7 cellular contexts compared by ENCODE assay signal in the genomic region with DNA sequence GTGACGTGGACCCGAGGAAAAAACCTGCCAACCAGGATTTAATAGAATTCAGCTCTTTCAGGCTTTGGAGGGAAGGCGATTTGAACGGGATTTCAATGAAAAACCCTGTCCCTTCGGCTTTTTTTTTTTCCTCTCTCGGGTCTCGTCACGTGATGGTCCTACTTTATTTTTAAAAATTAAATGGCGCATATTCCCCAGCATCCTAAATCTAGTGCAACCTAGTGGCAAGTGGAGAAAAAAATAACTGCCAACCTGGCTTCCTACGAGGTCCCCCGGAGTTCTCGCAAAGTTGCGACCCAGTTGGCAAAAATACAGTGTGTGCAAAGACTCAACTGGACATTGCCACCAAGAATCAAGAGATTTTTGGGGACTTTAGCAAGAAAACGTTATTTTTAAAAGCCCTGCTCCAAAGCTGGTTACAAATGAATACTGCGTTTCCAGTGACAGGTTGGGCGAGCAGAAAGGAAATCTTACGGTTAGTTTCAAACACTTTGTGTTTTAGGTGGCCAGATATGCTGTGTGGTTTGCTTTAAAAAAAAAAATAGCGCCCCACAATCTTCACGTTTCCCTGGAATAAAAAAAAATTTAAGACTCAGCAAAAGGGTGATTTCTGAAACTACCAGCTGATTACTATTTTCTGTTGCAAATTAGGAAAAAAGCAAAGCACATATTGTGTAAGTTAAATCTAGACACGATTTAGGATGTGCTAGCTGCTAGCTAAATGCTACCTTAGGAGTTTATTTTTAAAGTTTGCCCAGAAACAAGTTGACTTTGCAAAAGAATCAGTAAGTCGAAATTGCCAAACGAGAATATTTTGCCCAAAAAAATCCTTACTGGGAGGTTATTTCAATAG. TPM values are rescaled to one million over a fixed set of nuclear protein-coding genes. Genes with fewer than 3 reads are reported as not detected.
A peak's percentile ranks its signal among the peaks of the same experiment; 100 is the strongest.
DNase-seq lines count a peak whose midpoint lies in the region; TF ChIP-seq lines count a peak whose summit lies in the region.

No MANE protein-coding gene starts in this region.

- peak overlapping the region; percentile 100 for H3K9ac ChIP-seq in rectal smooth muscle tissue (ENCODE audit: low read length)

- H3K27me3 ChIP-seq in Peyer's patch = no peaks in the 10 kb centered on the region
- no peaks in the 10 kb centered on the region for H3K27me3 ChIP-seq in adrenal gland
- no peaks in the 10 kb centered on the region for H3K27me3 ChIP-seq in left ventricle myocardium inferior (ENCODE audit: low read depth)
- H3K27me3 ChIP-seq in rectal smooth muscle tissue (ENCODE audit: control insufficient read depth, insufficient read depth, low read length) = no peaks in the 10 kb centered on the region

- peaks cover 0 to 3% (median 0%) of the 10 kb centered on the region in 3 donors for H3K36me3 ChIP-seq in Peyer's patch
- H3K36me3 ChIP-seq in adrenal gland (replicated peaks in 1 of 2) = peaks cover 0 to 6% of the 10 kb centered on the region in 2 donors
- peaks cover 6% of the 10 kb centered on the region for H3K36me3 ChIP-seq in left ventricle myocardium inferior
- no peaks in the 10 kb centered on the region for H3K36me3 ChIP-seq in rectal smooth muscle tissue (ENCODE audit: control insufficient read depth, insufficient read depth, low read length)

- in situ Hi-C loops in KBM-7 (cut with MboI; ENCODE audit: low pct_unique_long_range_greater_than_20kb, low sequenced_read_pairs) = no loop called here

- intact Hi-C loops in adrenal gland (cut with DNase I) = no loop called here
- intact Hi-C loops in left ventricle myocardium inferior (cut with micrococcal nuclease) = loop anchor here (10.0 kb wide), 1 partner anchor 61 kb away; no protein-coding TSS in a partner anchor

- H3K4me3 ChIP-seq in Peyer's patch (peak overlapping the region; percentile 70 to 96 (median 81)), adrenal gland (peak overlapping the region in 3 of 4 donors; percentile 54 to 97 (median 94)), left ventricle myocardium inferior (peak overlapping the region; percentile 93), rectal smooth muscle tissue (ENCODE audit: low read length) (peak overlapping the region; percentile 99)

- TF ChIP-seq CTCF in Peyer's patch (IDR thresholded peaks at IDR 0.05) (peak; percentile 24 to 62 (median 48)), adrenal gland (IDR thresholded peaks at IDR 0.05) (peak; percentile 21 to 65 (median 50)), left ventricle myocardium inferior (IDR thresholded peaks at IDR 0.05; ENCODE audit: borderline replicate concordance) (peak; percentile 61)

- peaks cover 6 to 26% (median 12%) of the 10 kb centered on the region in 4 donors for H3K4me1 ChIP-seq in Peyer's patch
- H3K4me1 ChIP-seq in adrenal gland (replicated peaks in 1 of 2) = peaks cover 10 to 25% of the 10 kb centered on the region in 2 donors
- H3K4me1 ChIP-seq in left ventricle myocardium inferior = peaks cover 39% of the 10 kb centered on the region
- peaks cover 6% of the 10 kb centered on the region for H3K4me1 ChIP-seq in rectal smooth muscle tissue (ENCODE audit: control insufficient read depth, insufficient read depth, low read length)

- DNase-seq in GM03348 (ENCODE audit: low spot score) = peak; percentile 53
- peak; percentile 78 for DNase-seq in KBM-7
- peak in 1 of 3 donors; percentile 61 for DNase-seq in Peyer's patch
- peak; percentile 28 to 65 (median 38) for DNase-seq in adrenal gland
- no peak for DNase-seq in left ventricle myocardium inferior
- DNase-seq in T1000 (lab: John Stamatoyannopoulos, UW) = no peak

- 4 to 6% (median 6%) methylated on average over 22 of the region's 22 CpGs for WGBS in adrenal gland, 4 donors

- H3K9me3 ChIP-seq in Peyer's patch (no peaks in the 10 kb centered on the region), adrenal gland (replicated peaks in 1 of 3) (no peaks in the 10 kb centered on the region), left ventricle myocardium inferior (replicated peaks) (no peaks in the 10 kb centered on the region)

- H3K27ac ChIP-seq in Peyer's patch = peak overlapping the region; percentile 94 to 99 (median 98)
- peak overlapping the region; percentile 94 to 100 (median 98) for H3K27ac ChIP-seq in adrenal gland
- peak overlapping the region; percentile 97 for H3K27ac ChIP-seq in left ventricle myocardium inferior (replicated peaks)
- peak overlapping the region; percentile 100 for H3K27ac ChIP-seq in rectal smooth muscle tissue (ENCODE audit: low read depth, low read length)

- TF ChIP-seq POLR2A in Peyer's patch (IDR thresholded peaks at IDR 0.05) (no peak), adrenal gland (IDR thresholded peaks at IDR 0.05) (no peak)

RNA-seq across cellular contexts. Expression of a gene that starts 0.7 kb away (rescaled TPM):
- total RNA-seq in Peyer's patch (10 to 100 TPM; 39.1 to 74.3 (median 52.1) TPM), adrenal gland (10 to 100 TPM; 29.6 to 77.9 (median 38.4) TPM), left ventricle myocardium inferior (46.0 TPM)
- polyA plus RNA-seq in adrenal gland = 10 to 100 TPM; 13.2 to 32.6 (median 21.5) TPM

RNA-seq across cellular contexts. Expression of a gene that starts 6.4 kb away (rescaled TPM):
- total RNA-seq in Peyer's patch (100 to 1,000 TPM in 1 of 4 donors, 10 to 100 TPM in 3; 15.1 to 323 (median 36.1) TPM), adrenal gland (10 to 100 TPM in 7 of 8 donors, 1 to 10 TPM in 1; 6.3 to 21.6 (median 19.6) TPM), left ventricle myocardium inferior (16.3 TPM)
- polyA plus RNA-seq in adrenal gland = 10 to 100 TPM in 1 of 3 donors, 1 to 10 TPM in 2; 3.1 to 10.9 (median 9.3) TPM

Comparison
In these comparisons a context has a peak if more than half of its experiments do, and no peak if none do; other contexts are left out.
1. DNase-seq: peak in GM03348 (single experiment), KBM-7 (single experiment) and adrenal gland (7 of 7); none in left ventricle myocardium inferior (single experiment) and T1000 (single experiment).
2. Peak in every context shown above with its lines, with median percentiles within 50 percentile points of each other: H3K27ac ChIP-seq, H3K4me3 ChIP-seq and CTCF ChIP-seq.